In the genomic region with DNA sequence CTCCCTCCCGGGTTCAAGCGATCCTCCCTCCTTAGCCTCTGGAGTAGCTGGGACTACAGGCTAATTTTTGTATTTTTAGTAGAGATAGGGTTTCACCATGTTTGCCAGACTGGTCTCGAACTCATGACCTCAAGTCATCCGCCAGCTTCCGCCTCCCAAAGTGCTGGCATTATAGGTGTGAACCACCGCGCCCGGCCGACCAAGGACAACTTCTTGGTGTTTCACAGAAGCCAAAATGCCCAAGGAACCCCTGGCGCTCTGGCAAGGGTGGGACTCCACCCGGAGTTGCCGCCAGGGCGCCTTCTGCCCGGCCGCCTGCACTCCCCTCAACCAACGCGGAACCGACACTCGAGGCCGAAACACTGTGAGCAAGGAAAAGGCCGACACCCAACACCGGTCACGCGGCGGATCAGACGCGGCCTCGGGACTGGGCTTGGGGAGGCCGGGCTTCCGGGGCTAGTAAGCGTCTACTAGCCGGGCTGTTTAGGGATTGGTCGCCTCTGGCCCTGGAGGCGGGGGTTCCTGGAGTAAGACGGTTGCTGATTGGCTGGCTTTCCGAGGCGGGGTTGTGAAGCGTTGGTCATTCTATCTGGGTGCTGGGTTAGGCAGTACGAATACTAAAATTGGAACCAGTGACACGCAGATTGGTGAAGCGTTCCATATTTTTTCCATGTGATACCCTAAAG, we compare ENCODE assay signal across 1 cellular context.
TF ChIP-seq lines count a peak whose summit lies in the region.

No MANE protein-coding gene starts in this region.

TF ChIP-seq in IMR-90, 13 proteins besides CTCF, POLR2A, EP300 and RAD21:
- TF ChIP-seq, protein P1, sequence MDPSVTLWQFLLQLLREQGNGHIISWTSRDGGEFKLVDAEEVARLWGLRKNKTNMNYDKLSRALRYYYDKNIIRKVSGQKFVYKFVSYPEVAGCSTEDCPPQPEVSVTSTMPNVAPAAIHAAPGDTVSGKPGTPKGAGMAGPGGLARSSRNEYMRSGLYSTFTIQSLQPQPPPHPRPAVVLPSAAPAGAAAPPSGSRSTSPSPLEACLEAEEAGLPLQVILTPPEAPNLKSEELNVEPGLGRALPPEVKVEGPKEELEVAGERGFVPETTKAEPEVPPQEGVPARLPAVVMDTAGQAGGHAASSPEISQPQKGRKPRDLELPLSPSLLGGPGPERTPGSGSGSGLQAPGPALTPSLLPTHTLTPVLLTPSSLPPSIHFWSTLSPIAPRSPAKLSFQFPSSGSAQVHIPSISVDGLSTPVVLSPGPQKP (IDR thresholded peaks at IDR 0.05; ENCODE audit: borderline replicate concordance, low read depth, low read length), result no peak
- TF ChIP-seq RCOR1 (IDR thresholded peaks at IDR 0.05; ENCODE audit: insufficient replicate concordance, low read length) (no peak), MXI1 (IDR thresholded peaks at IDR 0.05; ENCODE audit: borderline replicate concordance, low read depth, low read length) (no peak), RFX5 (IDR thresholded peaks at IDR 0.05; ENCODE audit: low read depth, low read length) (no peak)
- TF ChIP-seq, protein P2, sequence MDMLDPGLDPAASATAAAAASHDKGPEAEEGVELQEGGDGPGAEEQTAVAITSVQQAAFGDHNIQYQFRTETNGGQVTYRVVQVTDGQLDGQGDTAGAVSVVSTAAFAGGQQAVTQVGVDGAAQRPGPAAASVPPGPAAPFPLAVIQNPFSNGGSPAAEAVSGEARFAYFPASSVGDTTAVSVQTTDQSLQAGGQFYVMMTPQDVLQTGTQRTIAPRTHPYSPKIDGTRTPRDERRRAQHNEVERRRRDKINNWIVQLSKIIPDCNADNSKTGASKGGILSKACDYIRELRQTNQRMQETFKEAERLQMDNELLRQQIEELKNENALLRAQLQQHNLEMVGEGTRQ (IDR thresholded peaks at IDR 0.05; ENCODE audit: low read depth, low read length), result no peak; the same call in 1 of the 2 replicates
